In genomic region chr11:123086315-123086714, GRCh38 we compare ENCODE assay signal across 13 cellular contexts. TPM values are rescaled to one million over a fixed set of nuclear protein-coding genes. Genes with fewer than 3 reads are reported as not detected.
DNase-seq lines count a peak whose midpoint lies in the region; ATAC-seq lines count a peak whose summit lies in the region.
"Had no signal": no experiment of that assay in that cellular context is flagged by ENCODE, and none has a peak within 500 bp of the region (broad histone marks: within the 10 kb centered on the region; RNA-seq: fewer than 3 reads in every experiment).

No MANE protein-coding gene starts in this region.

- H3K27me3 Mint-ChIP-seq in T-cell: no peaks in the 10 kb centered on the region
- H3K27me3 Mint-ChIP-seq: activated B cell treated with CpG ODN at 0.5 μM for 24 hours had no signal

- H3K27ac Mint-ChIP-seq in T-cell: peak overlapping the region; percentile 93 to 96
- H3K27ac Mint-ChIP-seq: activated B cell treated with CpG ODN at 0.5 μM for 24 hours had no signal

- CTCF ChIA-PET in T-cell (lab: Charles Lee): interaction anchor here (0.7 to 1.2 kb wide), 3 partner anchors 15 to 474 kb away, joined by 3 to 4 read pairs (median 3); no protein-coding TSS in a partner anchor

- ATAC-seq in T-cell (replicated peaks in 1 of 4) (no peak), GM21390 (IDR thresholded peaks at IDR 0.05; ENCODE audit: unreplicated experiment) (no peak), GM19455 (IDR thresholded peaks at IDR 0.05; ENCODE audit: unreplicated experiment) (no peak)
- ATAC-seq: left lobe of liver had no signal

- peak overlapping the region; percentile 9 to 71 (median 35) for H3K4me3 Mint-ChIP-seq in T-cell
- H3K4me3 Mint-ChIP-seq: activated B cell treated with CpG ODN at 0.5 μM for 24 hours had no signal

- no peaks in the 10 kb centered on the region for H3K9me3 Mint-ChIP-seq in T-cell
- H3K9me3 Mint-ChIP-seq: activated B cell treated with CpG ODN at 0.5 μM for 24 hours had no signal

- peak; percentile 14 for DNase-seq in DMS53 (lab: John Stamatoyannopoulos, UW)
- DNase-seq in DMS53 treated with DMSO at 0.1 percent for 48 hours (lab: John Stamatoyannopoulos, UW; ENCODE audit: unreplicated experiment): no peak
- peak; percentile 42 for DNase-seq in EH (ENCODE audit: low read depth)
- DNase-seq in T-cell: no peak
- peak; percentile 93 for DNase-seq in myocyte (ENCODE audit: low read depth)
- no peak for DNase-seq in stimulated activated CD4-positive, alpha-beta T cell treated with anti-CD3 and anti-CD28 coated beads, Interleukin-4, amount 100 ng/mL, for 24 hours
- DNase-seq: activated B cell treated with CpG ODN at 0.5 μM for 24 hours; activated effector memory CD4-positive, alpha-beta T cell treated with anti-CD3 and anti-CD28 coated beads, Interleukin-2, amount 50 U/mL, for 16 hours; COR-L47; nucleus accumbens had no signal

- no peaks in the 10 kb centered on the region for H3K36me3 Mint-ChIP-seq in T-cell

- POLR2A ChIA-PET in T-cell (lab: Charles Lee): interaction anchor here in 1 of 2 donors (0.5 to 1.6 kb wide), 3 partner anchors 16 to 1794 kb away, joined by 3 to 4 read pairs (median 4); partner anchors contain the start of genes HSPA8 and SC5D

- peaks cover 66 to 74% (median 66%) of the 10 kb centered on the region in 3 donors for H3K4me1 Mint-ChIP-seq in T-cell
- H3K4me1 Mint-ChIP-seq: activated B cell treated with CpG ODN at 0.5 μM for 24 hours had no signal

RNA-seq across cellular contexts. Expression of gene HSPA8, which starts 24.4 kb away (rescaled TPM):
- total RNA-seq in T-cell: 1,000 to 10,000 TPM in 1 of 5 donors, 100 to 1,000 TPM in 4; 791 to 1,086 (median 843) TPM
- total RNA-seq in myocyte: 1,935 and 2,142 TPM in 2 replicates
- 1,481 TPM for polyA plus RNA-seq in myocyte (2012)

Comparison
In these comparisons a context has a peak if more than half of its experiments do, and no peak if none do; other contexts are left out.
1. DNase-seq: peak in DMS53 (single experiment), EH (single experiment) and myocyte (single experiment); none in DMS53 treated with DMSO at 0.1 percent for 48 hours (single experiment), T-cell (0 of 34) and stimulated activated CD4-positive, alpha-beta T cell treated with anti-CD3 and anti-CD28 coated beads, Interleukin-4, amount 100 ng/mL, for 24 hours (single experiment).